Comparison of ENCODE assay signal across 13 cellular contexts in the genomic region with DNA sequence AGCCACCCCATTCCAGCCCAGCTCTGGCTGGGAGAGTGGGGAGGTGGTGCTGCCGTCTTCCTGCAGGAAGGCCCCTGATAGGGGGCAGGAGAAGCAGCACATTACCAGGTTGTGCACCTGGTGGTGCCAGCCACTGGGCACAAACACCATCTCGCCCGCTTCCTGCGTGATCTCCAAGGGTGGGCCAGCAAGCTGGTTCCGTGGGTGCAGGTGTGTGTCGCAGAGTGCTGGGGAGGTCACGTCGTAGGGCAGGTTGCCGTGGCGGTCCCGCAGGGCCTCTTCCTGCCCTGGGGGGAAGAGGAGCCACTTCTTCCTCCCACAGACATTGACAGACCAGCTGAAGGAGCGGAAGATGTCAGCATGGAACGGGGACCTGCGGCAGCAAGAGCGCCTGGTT. TPM values are rescaled to one million over a fixed set of nuclear protein-coding genes. Genes with fewer than 3 reads are reported as not detected.
A peak's percentile ranks its signal among the peaks of the same experiment; 100 is the strongest.
DNase-seq lines count a peak whose midpoint lies in the region; ATAC-seq and TF ChIP-seq lines count a peak whose summit lies in the region.
"Had no signal": no experiment of that assay in that cellular context is flagged by ENCODE, and none has a peak within 500 bp of the region (broad histone marks: within the 10 kb centered on the region; RNA-seq: fewer than 3 reads in every experiment).

No MANE protein-coding gene starts in this region.

- no TSS peak for BruUV-seq in Calu3 (replicated peaks; lab: Mats Ljungman, UMichigan)

- H3K27ac Mint-ChIP-seq in Calu3 (ENCODE audit: unreplicated experiment) (peak overlapping the region; percentile 58), memory B cell (no peak overlapping the region)
- no peak overlapping the region for H3K27ac Mint-ChIP-seq in activated CD8-positive, alpha-beta T cell treated with anti-CD3 and anti-CD28 coated beads for 36 hours

- H3K27me3 ChIP-seq in ACC112 (ENCODE audit: insufficient read depth, low read length): no peaks in the 10 kb centered on the region
- H3K27me3 ChIP-seq: esophagus muscularis mucosa had no signal

- H3K9me3 Mint-ChIP-seq in Calu3 (ENCODE audit: low read depth, unreplicated experiment): no peaks in the 10 kb centered on the region
- no peaks in the 10 kb centered on the region for H3K9me3 Mint-ChIP-seq in activated CD8-positive, alpha-beta T cell treated with anti-CD3 and anti-CD28 coated beads for 36 hours
- no peaks in the 10 kb centered on the region for H3K9me3 Mint-ChIP-seq in memory B cell

- no peak for ATAC-seq in activated CD8-positive, alpha-beta T cell treated with anti-CD3 and anti-CD28 coated beads for 36 hours
- ATAC-seq in memory B cell (ENCODE audit: low read depth): no peak

- H2AFZ ChIP-seq in ACC112 (ENCODE audit: low read length, unreplicated experiment): no peak overlapping the region

- H3K79me2 ChIP-seq in ACC112 (ENCODE audit: control insufficient read depth, insufficient read depth, low read length, unreplicated experiment): peaks cover 37% of the 10 kb centered on the region

- H3K4me3 ChIP-seq in ACC112 (ENCODE audit: low read depth, low read length): peak overlapping the region; percentile 95; the same call in 1 of the 2 replicates

- DNase-seq in Calu3: no peak
- no peak for DNase-seq in activated CD8-positive, alpha-beta T cell treated with anti-CD3 and anti-CD28 coated beads for 36 hours
- DNase-seq in memory B cell (ENCODE audit: low spot score in 2 of 2): no peak
- DNase-seq in AML-193 (lab: John Stamatoyannopoulos, UW): no peak
- DNase-seq in A172 (ENCODE audit: low spot score): no peak
- no peak for DNase-seq in NCI-H1930 (lab: John Stamatoyannopoulos, UW)
- no peak for DNase-seq in ecto neural progenitor cell (ENCODE audit: low spot score)
- DNase-seq: cerebellar nuclear complex, NCI-H2107, T-helper 9 cell had no signal

- H3K4me1 Mint-ChIP-seq in Calu3 (ENCODE audit: low read depth, unreplicated experiment): peaks cover 8% of the 10 kb centered on the region
- H3K4me1 Mint-ChIP-seq in activated CD8-positive, alpha-beta T cell treated with anti-CD3 and anti-CD28 coated beads for 36 hours (ENCODE audit: low read depth): peaks cover 41% of the 10 kb centered on the region
- peaks cover 43% of the 10 kb centered on the region for H3K4me1 Mint-ChIP-seq in memory B cell

- POLR2A ChIA-PET in activated CD8-positive, alpha-beta T cell treated with anti-CD3 and anti-CD28 coated beads for 36 hours (lab: Charles Lee): no interaction called here

- no peaks in the 10 kb centered on the region; the same call in 1 of the 2 replicates for H3K36me3 ChIP-seq in ACC112 (ENCODE audit: insufficient read depth, low read length)

- peaks cover 79% of the 10 kb centered on the region for H3K36me3 Mint-ChIP-seq in Calu3 (ENCODE audit: insufficient read depth, unreplicated experiment)
- peaks cover 20% of the 10 kb centered on the region for H3K36me3 Mint-ChIP-seq in activated CD8-positive, alpha-beta T cell treated with anti-CD3 and anti-CD28 coated beads for 36 hours (ENCODE audit: low read depth)
- peaks cover 2% of the 10 kb centered on the region for H3K36me3 Mint-ChIP-seq in memory B cell

- H3K27me3 Mint-ChIP-seq in Calu3 (ENCODE audit: unreplicated experiment) (no peaks in the 10 kb centered on the region), memory B cell (no peaks in the 10 kb centered on the region)
- no peaks in the 10 kb centered on the region for H3K27me3 Mint-ChIP-seq in activated CD8-positive, alpha-beta T cell treated with anti-CD3 and anti-CD28 coated beads for 36 hours

- H3K4me1 ChIP-seq in ACC112 (ENCODE audit: control insufficient read depth, insufficient read depth, low read length, unreplicated experiment): peaks cover 5% of the 10 kb centered on the region

- TF ChIP-seq CTCF in Calu3 (IDR thresholded peaks at IDR 0.05; ENCODE audit: unreplicated experiment): no peak
- TF ChIP-seq CTCF in activated CD8-positive, alpha-beta T cell treated with anti-CD3 and anti-CD28 coated beads for 36 hours (IDR thresholded peaks at IDR 0.05): no peak

- intact Hi-C loops in Calu3 (cut with micrococcal nuclease; ENCODE audit: unreplicated experiment): no loop called here
- intact Hi-C loops in activated CD8-positive, alpha-beta T cell treated with anti-CD3 and anti-CD28 coated beads for 36 hours (cut with micrococcal nuclease): no loop called here

- CTCF ChIA-PET in Calu3 (lab: Charles Lee): no interaction called here
- CTCF ChIA-PET in activated CD8-positive, alpha-beta T cell treated with anti-CD3 and anti-CD28 coated beads for 36 hours (lab: Charles Lee): no interaction called here

- H3K27ac ChIP-seq in ACC112 (ENCODE audit: low read depth, low read length): no peak overlapping the region
- H3K27ac ChIP-seq: esophagus muscularis mucosa, KMS-11 had no signal

- peak overlapping the region; percentile 83 for H3K4me3 Mint-ChIP-seq in Calu3 (ENCODE audit: low read depth, unreplicated experiment)
- H3K4me3 Mint-ChIP-seq in activated CD8-positive, alpha-beta T cell treated with anti-CD3 and anti-CD28 coated beads for 36 hours: peak overlapping the region; percentile 92
- peak overlapping the region; percentile 66 for H3K4me3 Mint-ChIP-seq in memory B cell

RNA-seq across cellular contexts. Expression of gene JMJD4, which starts 1.8 kb away (rescaled TPM):
- total RNA-seq in Calu3 (2022): 37.8 and 40.0 TPM in 2 replicates
- total RNA-seq in activated CD8-positive, alpha-beta T cell treated with anti-CD3 and anti-CD28 coated beads for 36 hours: 10 to 100 TPM; 16.2 to 17.3 TPM
- total RNA-seq in A172 (2014; rRNA removed; shearing (Covaris generic)): 42.8 and 49.1 TPM in 2 replicates

RNA-seq across cellular contexts. Expression of gene SNAP47, which starts 1.9 kb away (rescaled TPM):
- 39.4 and 39.9 TPM in 2 replicates for total RNA-seq in Calu3 (2022)
- 10 to 100 TPM; 25.3 to 25.5 TPM for total RNA-seq in activated CD8-positive, alpha-beta T cell treated with anti-CD3 and anti-CD28 coated beads for 36 hours
- 89.0 and 105 TPM in 2 replicates for total RNA-seq in A172 (2014; rRNA removed; shearing (Covaris generic))
